Comparison of ENCODE assay signal across 22 cellular contexts in genomic region chr5:143319437-143320302, GRCh38.
DNase-seq lines count a peak whose midpoint lies in the region; ATAC-seq, FAIRE-seq and TF ChIP-seq lines count a peak whose summit lies in the region.
"Had no signal": no experiment of that assay in that cellular context is flagged by ENCODE, and none has a peak within 500 bp of the region (broad histone marks: within the 10 kb centered on the region; RNA-seq: fewer than 3 reads in every experiment).

No MANE protein-coding gene starts in this region.

- H3K36me3 Mint-ChIP-seq in natural killer cell, result no peaks in the 10 kb centered on the region
- peaks cover 6% of the 10 kb centered on the region for H3K36me3 Mint-ChIP-seq in natural killer cell treated with Interleukin-12 subunit alpha and Interleukin-12 subunit beta and Interleukin-15 and Interleukin-18, amount 100 ng/mL, for 72 hours
- peaks cover 19% of the 10 kb centered on the region for H3K36me3 Mint-ChIP-seq in activated naive CD8-positive, alpha-beta T cell treated with anti-CD3 and anti-CD28 coated beads, Interleukin-2, amount 50 U/mL, for 24 hours (ENCODE audit: low read depth)

- DNase-seq in natural killer cell (no peak), SK-N-DZ (ENCODE audit: low spot score) (no peak)
- DNase-seq in natural killer cell treated with Interleukin-12 subunit alpha and Interleukin-12 subunit beta and Interleukin-15 and Interleukin-18, amount 100 ng/mL, for 72 hours (ENCODE audit: low spot score), result no peak
- DNase-seq in activated naive CD8-positive, alpha-beta T cell treated with anti-CD3 and anti-CD28 coated beads, Interleukin-2, amount 50 U/mL, for 24 hours, result no peak
- DNase-seq: activated B cell treated with CpG ODN at 0.5 μM for 24 hours; activated CD4-positive, alpha-beta T cell treated with anti-CD3 and anti-CD28 coated beads, Interleukin-2, amount 50 U/mL, for 1 hour; activated naive CD8-positive, alpha-beta T cell treated with anti-CD3 and anti-CD28 coated beads for 36 hours; Kasumi-1; MV-4-11; NCI-H187; NCI-H524; SHP77 treated with DMSO at 0.1 percent for 48 hours; stimulated activated CD4-positive, alpha-beta T cell treated with anti-CD3 and anti-CD28 coated beads, Interleukin-2, amount 100 ng/mL, for 48 hours; substantia nigra; upper lobe of right lung had no signal

- no peaks in the 10 kb centered on the region for H3K27me3 Mint-ChIP-seq in natural killer cell (ENCODE audit: low read depth in 2 of 2)
- no peaks in the 10 kb centered on the region for H3K27me3 Mint-ChIP-seq in natural killer cell treated with Interleukin-12 subunit alpha and Interleukin-12 subunit beta and Interleukin-15 and Interleukin-18, amount 100 ng/mL, for 72 hours
- H3K27me3 Mint-ChIP-seq in activated naive CD8-positive, alpha-beta T cell treated with anti-CD3 and anti-CD28 coated beads, Interleukin-2, amount 50 U/mL, for 24 hours, result no peaks in the 10 kb centered on the region
- H3K27me3 Mint-ChIP-seq: activated B cell treated with CpG ODN at 0.5 μM for 24 hours; activated naive CD8-positive, alpha-beta T cell treated with anti-CD3 and anti-CD28 coated beads for 36 hours; dendritic cell treated with granulocyte-macrophage colony-stimulating factor and Interleukin-4, amounts not matched to agents 40 ng/mL and 50 ng/mL, for 4 days had no signal

- intact Hi-C loops in natural killer cell (cut with micrococcal nuclease), result loop anchor here (5.0 kb wide), 2 partner anchors 38 to 83 kb away; partner anchors contain the start of gene NR3C1

- H3K9me3 Mint-ChIP-seq in natural killer cell, result no peaks in the 10 kb centered on the region
- no peaks in the 10 kb centered on the region for H3K9me3 Mint-ChIP-seq in natural killer cell treated with Interleukin-12 subunit alpha and Interleukin-12 subunit beta and Interleukin-15 and Interleukin-18, amount 100 ng/mL, for 72 hours
- H3K9me3 Mint-ChIP-seq in activated naive CD8-positive, alpha-beta T cell treated with anti-CD3 and anti-CD28 coated beads, Interleukin-2, amount 50 U/mL, for 24 hours, result peaks cover 2% of the 10 kb centered on the region
- H3K9me3 Mint-ChIP-seq: nephron had no signal

- TF ChIP-seq CTCF in natural killer cell (IDR thresholded peaks at IDR 0.05), result no peak

- no peak overlapping the region for H3K4me3 Mint-ChIP-seq in natural killer cell
- no peak overlapping the region for H3K4me3 Mint-ChIP-seq in natural killer cell treated with Interleukin-12 subunit alpha and Interleukin-12 subunit beta and Interleukin-15 and Interleukin-18, amount 100 ng/mL, for 72 hours
- no peak overlapping the region for H3K4me3 Mint-ChIP-seq in activated naive CD8-positive, alpha-beta T cell treated with anti-CD3 and anti-CD28 coated beads, Interleukin-2, amount 50 U/mL, for 24 hours
- H3K4me3 Mint-ChIP-seq: activated B cell treated with CpG ODN at 0.5 μM for 24 hours; activated naive CD8-positive, alpha-beta T cell treated with anti-CD3 and anti-CD28 coated beads for 36 hours; dendritic cell treated with granulocyte-macrophage colony-stimulating factor and Interleukin-4, amounts not matched to agents 40 ng/mL and 50 ng/mL, for 4 days; nephron had no signal

- H3K27ac Mint-ChIP-seq in natural killer cell, result peak overlapping the region; percentile 64 to 65
- peak overlapping the region in 1 of 2 donors; percentile 41 for H3K27ac Mint-ChIP-seq in natural killer cell treated with Interleukin-12 subunit alpha and Interleukin-12 subunit beta and Interleukin-15 and Interleukin-18, amount 100 ng/mL, for 72 hours
- H3K27ac Mint-ChIP-seq in activated naive CD8-positive, alpha-beta T cell treated with anti-CD3 and anti-CD28 coated beads, Interleukin-2, amount 50 U/mL, for 24 hours, result no peak overlapping the region
- H3K27ac Mint-ChIP-seq: activated B cell treated with CpG ODN at 0.5 μM for 24 hours; activated naive CD8-positive, alpha-beta T cell treated with anti-CD3 and anti-CD28 coated beads for 36 hours; dendritic cell treated with granulocyte-macrophage colony-stimulating factor and Interleukin-4, amounts not matched to agents 40 ng/mL and 50 ng/mL, for 4 days; nephron had no signal

- H3K4me1 Mint-ChIP-seq in natural killer cell, result peaks cover 65 to 75% of the 10 kb centered on the region in 2 donors
- H3K4me1 Mint-ChIP-seq in natural killer cell treated with Interleukin-12 subunit alpha and Interleukin-12 subunit beta and Interleukin-15 and Interleukin-18, amount 100 ng/mL, for 72 hours (ENCODE audit: low read depth in 2 of 2), result peaks cover 58 to 60% of the 10 kb centered on the region in 2 donors
- H3K4me1 Mint-ChIP-seq in activated naive CD8-positive, alpha-beta T cell treated with anti-CD3 and anti-CD28 coated beads, Interleukin-2, amount 50 U/mL, for 24 hours, result peaks cover 78% of the 10 kb centered on the region

- peak in 1 of 3 donors; percentile 51 for ATAC-seq in natural killer cell
- ATAC-seq in natural killer cell treated with Interleukin-12 subunit alpha and Interleukin-12 subunit beta and Interleukin-15 and Interleukin-18, amount 100 ng/mL, for 72 hours, result no peak
- 0 out of 3 replicates have a peak, but pooled peaks have one; percentile 32 for ATAC-seq in SK-N-SH treated with all-trans-retinoic acid at 6 μM for 48 hours
- ATAC-seq in activated naive CD8-positive, alpha-beta T cell treated with anti-CD3 and anti-CD28 coated beads, Interleukin-2, amount 50 U/mL, for 24 hours, result no peak
- ATAC-seq in HG03442 (IDR thresholded peaks at IDR 0.05; ENCODE audit: unreplicated experiment), result no peak
- no peak for ATAC-seq in GM18858 (IDR thresholded peaks at IDR 0.05; ENCODE audit: unreplicated experiment)
- ATAC-seq: HepG2, upper lobe of right lung had no signal

- peak; percentile 38 for FAIRE-seq in islet of Langerhans (lab: Jason Lieb, UNC)
- FAIRE-seq: HepG2 had no signal

TF ChIP-seq in SK-N-SH treated with all-trans-retinoic acid at 6 μM for 48 hours, 23 proteins besides CTCF, POLR2A, EP300 and RAD21:
- TF ChIP-seq GLIS3 (CRISPR knock-in tag; IDR thresholded peaks at IDR 0.05), result no peak
- no peak for TF ChIP-seq ZNF8 (CRISPR knock-in tag; IDR thresholded peaks at IDR 0.05)
- TF ChIP-seq ZC3H10 (CRISPR knock-in tag; IDR thresholded peaks at IDR 0.05), result no peak
- TF ChIP-seq, protein P1, sequence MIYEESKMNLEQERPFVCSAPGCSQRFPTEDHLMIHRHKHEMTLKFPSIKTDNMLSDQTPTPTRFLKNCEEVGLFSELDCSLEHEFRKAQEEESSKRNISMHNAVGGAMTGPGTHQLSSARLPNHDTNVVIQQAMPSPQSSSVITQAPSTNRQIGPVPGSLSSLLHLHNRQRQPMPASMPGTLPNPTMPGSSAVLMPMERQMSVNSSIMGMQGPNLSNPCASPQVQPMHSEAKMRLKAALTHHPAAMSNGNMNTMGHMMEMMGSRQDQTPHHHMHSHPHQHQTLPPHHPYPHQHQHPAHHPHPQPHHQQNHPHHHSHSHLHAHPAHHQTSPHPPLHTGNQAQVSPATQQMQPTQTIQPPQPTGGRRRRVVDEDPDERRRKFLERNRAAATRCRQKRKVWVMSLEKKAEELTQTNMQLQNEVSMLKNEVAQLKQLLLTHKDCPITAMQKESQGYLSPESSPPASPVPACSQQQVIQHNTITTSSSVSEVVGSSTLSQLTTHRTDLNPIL (CRISPR knock-in tag; IDR thresholded peaks at IDR 0.05; ENCODE audit: low read depth), result no peak
- TF ChIP-seq TCF4 (CRISPR knock-in tag; IDR thresholded peaks at IDR 0.05; ENCODE audit: borderline replicate concordance), result no peak
- TF ChIP-seq ARNTL (CRISPR knock-in tag; IDR thresholded peaks at IDR 0.05; ENCODE audit: borderline replicate concordance, low read depth), result no peak
- no peak for TF ChIP-seq CSDC2 (CRISPR knock-in tag; IDR thresholded peaks at IDR 0.05)
- no peak for TF ChIP-seq OSR1 (CRISPR knock-in tag; IDR thresholded peaks at IDR 0.05)
- TF ChIP-seq, protein P2, sequence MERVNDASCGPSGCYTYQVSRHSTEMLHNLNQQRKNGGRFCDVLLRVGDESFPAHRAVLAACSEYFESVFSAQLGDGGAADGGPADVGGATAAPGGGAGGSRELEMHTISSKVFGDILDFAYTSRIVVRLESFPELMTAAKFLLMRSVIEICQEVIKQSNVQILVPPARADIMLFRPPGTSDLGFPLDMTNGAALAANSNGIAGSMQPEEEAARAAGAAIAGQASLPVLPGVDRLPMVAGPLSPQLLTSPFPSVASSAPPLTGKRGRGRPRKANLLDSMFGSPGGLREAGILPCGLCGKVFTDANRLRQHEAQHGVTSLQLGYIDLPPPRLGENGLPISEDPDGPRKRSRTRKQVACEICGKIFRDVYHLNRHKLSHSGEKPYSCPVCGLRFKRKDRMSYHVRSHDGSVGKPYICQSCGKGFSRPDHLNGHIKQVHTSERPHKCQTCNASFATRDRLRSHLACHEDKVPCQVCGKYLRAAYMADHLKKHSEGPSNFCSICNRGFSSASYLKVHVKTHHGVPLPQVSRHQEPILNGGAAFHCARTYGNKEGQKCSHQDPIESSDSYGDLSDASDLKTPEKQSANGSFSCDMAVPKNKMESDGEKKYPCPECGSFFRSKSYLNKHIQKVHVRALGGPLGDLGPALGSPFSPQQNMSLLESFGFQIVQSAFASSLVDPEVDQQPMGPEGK (CRISPR knock-in tag; IDR thresholded peaks at IDR 0.05; ENCODE audit: borderline replicate concordance), result no peak
- TF ChIP-seq PPARA (CRISPR knock-in tag; IDR thresholded peaks at IDR 0.05; ENCODE audit: borderline replicate concordance), result no peak
- no peak for TF ChIP-seq ZFP30 (CRISPR knock-in tag; IDR thresholded peaks at IDR 0.05)
